In the genomic region with DNA sequence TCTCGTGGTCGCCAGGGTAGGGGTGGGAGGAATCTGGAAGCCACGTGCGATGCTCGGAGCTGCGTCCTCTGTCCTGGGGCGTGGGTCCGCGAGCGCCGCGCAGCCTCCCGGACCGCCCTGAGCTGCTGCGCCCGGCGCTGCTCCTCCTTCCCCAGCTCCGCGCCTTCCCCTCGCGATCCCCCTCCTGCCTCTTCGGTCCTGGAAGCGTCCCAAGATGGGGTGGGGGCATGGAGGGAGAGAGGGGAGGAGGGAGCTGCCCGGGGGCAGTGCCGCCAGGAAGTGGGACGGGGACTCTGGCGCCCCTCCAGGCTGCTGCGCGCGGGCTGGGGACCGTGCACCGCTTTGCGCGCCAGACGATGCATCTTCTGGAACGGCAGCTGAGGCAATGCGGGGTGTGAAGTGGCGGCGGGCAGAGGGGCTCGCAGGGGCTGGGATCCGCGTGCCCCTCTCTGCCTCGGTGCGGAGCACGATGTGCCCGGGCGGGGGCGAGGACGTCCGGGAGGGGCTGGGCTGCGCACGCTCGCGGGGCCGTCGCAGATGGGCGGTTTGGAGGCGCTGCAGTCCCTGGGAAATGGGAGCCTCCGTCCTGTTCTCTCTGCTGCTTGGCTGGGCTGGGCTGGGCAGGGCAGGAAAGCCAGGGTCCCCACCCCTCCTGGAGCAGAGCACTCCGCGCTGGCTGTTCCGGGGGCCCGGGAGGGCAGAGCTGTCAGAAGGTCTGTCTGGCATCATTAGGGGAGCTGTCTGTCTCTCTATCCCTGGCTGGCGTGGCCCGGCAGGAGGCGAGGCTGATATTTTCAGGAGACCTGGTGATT, we compare ENCODE assay signal across 1 cellular context.
TF ChIP-seq lines count a peak whose summit lies in the region.

No MANE protein-coding gene starts in this region.

TF ChIP-seq in HepG2, 621 proteins besides CTCF, POLR2A, EP300 and RAD21 (continued from another document and continues in another):
- TF ChIP-seq, protein P1, sequence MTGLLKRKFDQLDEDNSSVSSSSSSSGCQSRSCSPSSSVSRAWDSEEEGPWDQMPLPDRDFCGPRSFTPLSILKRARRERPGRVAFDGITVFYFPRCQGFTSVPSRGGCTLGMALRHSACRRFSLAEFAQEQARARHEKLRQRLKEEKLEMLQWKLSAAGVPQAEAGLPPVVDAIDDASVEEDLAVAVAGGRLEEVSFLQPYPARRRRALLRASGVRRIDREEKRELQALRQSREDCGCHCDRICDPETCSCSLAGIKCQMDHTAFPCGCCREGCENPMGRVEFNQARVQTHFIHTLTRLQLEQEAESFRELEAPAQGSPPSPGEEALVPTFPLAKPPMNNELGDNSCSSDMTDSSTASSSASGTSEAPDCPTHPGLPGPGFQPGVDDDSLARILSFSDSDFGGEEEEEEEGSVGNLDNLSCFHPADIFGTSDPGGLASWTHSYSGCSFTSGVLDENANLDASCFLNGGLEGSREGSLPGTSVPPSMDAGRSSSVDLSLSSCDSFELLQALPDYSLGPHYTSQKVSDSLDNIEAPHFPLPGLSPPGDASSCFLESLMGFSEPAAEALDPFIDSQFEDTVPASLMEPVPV (CRISPR knock-in tag; IDR thresholded peaks at IDR 0.05) = no peak
- TF ChIP-seq YEATS2 (CRISPR knock-in tag; IDR thresholded peaks at IDR 0.05; ENCODE audit: borderline replicate concordance) (no peak), FLYWCH1 (CRISPR knock-in tag; IDR thresholded peaks at IDR 0.05) (no peak), ZBTB3 (CRISPR knock-in tag; IDR thresholded peaks at IDR 0.05; ENCODE audit: borderline replicate concordance, low read depth) (no peak), FOXM1 (CRISPR knock-in tag; IDR thresholded peaks at IDR 0.05) (no peak), ZNF609 (CRISPR knock-in tag; IDR thresholded peaks at IDR 0.05; ENCODE audit: borderline replicate concordance) (no peak), ZNF615 (CRISPR knock-in tag; IDR thresholded peaks at IDR 0.05; ENCODE audit: borderline replicate concordance) (no peak), KAT2B (IDR thresholded peaks at IDR 0.05; ENCODE audit: borderline replicate concordance, low read depth, low read length) (no peak), YEATS4 (CRISPR knock-in tag; IDR thresholded peaks at IDR 0.05; ENCODE audit: borderline replicate concordance) (no peak), TSC22D2 (CRISPR knock-in tag; IDR thresholded peaks at IDR 0.05; ENCODE audit: borderline replicate concordance) (no peak), ZNF431 (CRISPR knock-in tag; IDR thresholded peaks at IDR 0.05; ENCODE audit: borderline replicate concordance, low read depth) (no peak), IRF2 (CRISPR knock-in tag; IDR thresholded peaks at IDR 0.05) (no peak), HCFC1 (IDR thresholded peaks at IDR 0.05; ENCODE audit: low read depth, low read length) (no peak), ELF1 (CRISPR knock-in tag; IDR thresholded peaks at IDR 0.05) (peak; percentile 41; the same call in 1 of the 2 replicates), U2AF2 (IDR thresholded peaks at IDR 0.05; ENCODE audit: low read depth, low read length) (no peak), CENPX (CRISPR knock-in tag; IDR thresholded peaks at IDR 0.05) (no peak), ZNF737 (CRISPR knock-in tag; IDR thresholded peaks at IDR 0.05; ENCODE audit: borderline replicate concordance) (no peak), MZF1 (CRISPR knock-in tag; IDR thresholded peaks at IDR 0.05; ENCODE audit: borderline replicate concordance) (0 out of 2 replicates have a peak, but pooled peaks have one; percentile 38), NFE2L1 (CRISPR knock-in tag; IDR thresholded peaks at IDR 0.05; ENCODE audit: borderline replicate concordance) (no peak)
- TF ChIP-seq, protein P2, sequence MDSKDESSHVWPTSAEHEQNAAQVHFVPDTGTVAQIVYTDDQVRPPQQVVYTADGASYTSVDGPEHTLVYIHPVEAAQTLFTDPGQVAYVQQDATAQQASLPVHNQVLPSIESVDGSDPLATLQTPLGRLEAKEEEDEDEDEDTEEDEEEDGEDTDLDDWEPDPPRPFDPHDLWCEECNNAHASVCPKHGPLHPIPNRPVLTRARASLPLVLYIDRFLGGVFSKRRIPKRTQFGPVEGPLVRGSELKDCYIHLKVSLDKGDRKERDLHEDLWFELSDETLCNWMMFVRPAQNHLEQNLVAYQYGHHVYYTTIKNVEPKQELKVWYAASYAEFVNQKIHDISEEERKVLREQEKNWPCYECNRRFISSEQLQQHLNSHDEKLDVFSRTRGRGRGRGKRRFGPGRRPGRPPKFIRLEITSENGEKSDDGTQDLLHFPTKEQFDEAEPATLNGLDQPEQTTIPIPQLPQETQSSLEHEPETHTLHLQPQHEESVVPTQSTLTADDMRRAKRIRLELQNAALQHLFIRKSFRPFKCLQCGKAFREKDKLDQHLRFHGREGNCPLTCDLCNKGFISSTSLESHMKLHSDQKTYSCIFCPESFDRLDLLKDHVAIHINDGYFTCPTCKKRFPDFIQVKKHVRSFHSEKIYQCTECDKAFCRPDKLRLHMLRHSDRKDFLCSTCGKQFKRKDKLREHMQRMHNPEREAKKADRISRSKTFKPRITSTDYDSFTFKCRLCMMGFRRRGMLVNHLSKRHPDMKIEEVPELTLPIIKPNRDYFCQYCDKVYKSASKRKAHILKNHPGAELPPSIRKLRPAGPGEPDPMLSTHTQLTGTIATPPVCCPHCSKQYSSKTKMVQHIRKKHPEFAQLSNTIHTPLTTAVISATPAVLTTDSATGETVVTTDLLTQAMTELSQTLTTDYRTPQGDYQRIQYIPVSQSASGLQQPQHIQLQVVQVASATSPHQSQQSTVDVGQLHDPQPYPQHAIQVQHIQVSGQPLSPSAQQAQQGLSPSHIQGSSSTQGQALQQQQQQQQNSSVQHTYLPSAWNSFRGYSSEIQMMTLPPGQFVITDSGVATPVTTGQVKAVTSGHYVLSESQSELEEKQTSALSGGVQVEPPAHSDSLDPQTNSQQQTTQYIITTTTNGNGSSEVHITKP (CRISPR knock-in tag; IDR thresholded peaks at IDR 0.05; ENCODE audit: low read depth) = no peak
- TF ChIP-seq, protein P3, sequence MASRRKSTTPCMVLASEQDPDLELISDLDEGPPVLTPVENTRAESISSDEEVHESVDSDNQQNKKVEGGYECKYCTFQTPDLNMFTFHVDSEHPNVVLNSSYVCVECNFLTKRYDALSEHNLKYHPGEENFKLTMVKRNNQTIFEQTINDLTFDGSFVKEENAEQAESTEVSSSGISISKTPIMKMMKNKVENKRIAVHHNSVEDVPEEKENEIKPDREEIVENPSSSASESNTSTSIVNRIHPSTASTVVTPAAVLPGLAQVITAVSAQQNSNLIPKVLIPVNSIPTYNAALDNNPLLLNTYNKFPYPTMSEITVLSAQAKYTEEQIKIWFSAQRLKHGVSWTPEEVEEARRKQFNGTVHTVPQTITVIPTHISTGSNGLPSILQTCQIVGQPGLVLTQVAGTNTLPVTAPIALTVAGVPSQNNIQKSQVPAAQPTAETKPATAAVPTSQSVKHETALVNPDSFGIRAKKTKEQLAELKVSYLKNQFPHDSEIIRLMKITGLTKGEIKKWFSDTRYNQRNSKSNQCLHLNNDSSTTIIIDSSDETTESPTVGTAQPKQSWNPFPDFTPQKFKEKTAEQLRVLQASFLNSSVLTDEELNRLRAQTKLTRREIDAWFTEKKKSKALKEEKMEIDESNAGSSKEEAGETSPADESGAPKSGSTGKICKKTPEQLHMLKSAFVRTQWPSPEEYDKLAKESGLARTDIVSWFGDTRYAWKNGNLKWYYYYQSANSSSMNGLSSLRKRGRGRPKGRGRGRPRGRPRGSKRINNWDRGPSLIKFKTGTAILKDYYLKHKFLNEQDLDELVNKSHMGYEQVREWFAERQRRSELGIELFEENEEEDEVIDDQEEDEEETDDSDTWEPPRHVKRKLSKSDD (CRISPR knock-in tag; IDR thresholded peaks at IDR 0.05; ENCODE audit: low read depth) = no peak
- TF ChIP-seq, protein P4, sequence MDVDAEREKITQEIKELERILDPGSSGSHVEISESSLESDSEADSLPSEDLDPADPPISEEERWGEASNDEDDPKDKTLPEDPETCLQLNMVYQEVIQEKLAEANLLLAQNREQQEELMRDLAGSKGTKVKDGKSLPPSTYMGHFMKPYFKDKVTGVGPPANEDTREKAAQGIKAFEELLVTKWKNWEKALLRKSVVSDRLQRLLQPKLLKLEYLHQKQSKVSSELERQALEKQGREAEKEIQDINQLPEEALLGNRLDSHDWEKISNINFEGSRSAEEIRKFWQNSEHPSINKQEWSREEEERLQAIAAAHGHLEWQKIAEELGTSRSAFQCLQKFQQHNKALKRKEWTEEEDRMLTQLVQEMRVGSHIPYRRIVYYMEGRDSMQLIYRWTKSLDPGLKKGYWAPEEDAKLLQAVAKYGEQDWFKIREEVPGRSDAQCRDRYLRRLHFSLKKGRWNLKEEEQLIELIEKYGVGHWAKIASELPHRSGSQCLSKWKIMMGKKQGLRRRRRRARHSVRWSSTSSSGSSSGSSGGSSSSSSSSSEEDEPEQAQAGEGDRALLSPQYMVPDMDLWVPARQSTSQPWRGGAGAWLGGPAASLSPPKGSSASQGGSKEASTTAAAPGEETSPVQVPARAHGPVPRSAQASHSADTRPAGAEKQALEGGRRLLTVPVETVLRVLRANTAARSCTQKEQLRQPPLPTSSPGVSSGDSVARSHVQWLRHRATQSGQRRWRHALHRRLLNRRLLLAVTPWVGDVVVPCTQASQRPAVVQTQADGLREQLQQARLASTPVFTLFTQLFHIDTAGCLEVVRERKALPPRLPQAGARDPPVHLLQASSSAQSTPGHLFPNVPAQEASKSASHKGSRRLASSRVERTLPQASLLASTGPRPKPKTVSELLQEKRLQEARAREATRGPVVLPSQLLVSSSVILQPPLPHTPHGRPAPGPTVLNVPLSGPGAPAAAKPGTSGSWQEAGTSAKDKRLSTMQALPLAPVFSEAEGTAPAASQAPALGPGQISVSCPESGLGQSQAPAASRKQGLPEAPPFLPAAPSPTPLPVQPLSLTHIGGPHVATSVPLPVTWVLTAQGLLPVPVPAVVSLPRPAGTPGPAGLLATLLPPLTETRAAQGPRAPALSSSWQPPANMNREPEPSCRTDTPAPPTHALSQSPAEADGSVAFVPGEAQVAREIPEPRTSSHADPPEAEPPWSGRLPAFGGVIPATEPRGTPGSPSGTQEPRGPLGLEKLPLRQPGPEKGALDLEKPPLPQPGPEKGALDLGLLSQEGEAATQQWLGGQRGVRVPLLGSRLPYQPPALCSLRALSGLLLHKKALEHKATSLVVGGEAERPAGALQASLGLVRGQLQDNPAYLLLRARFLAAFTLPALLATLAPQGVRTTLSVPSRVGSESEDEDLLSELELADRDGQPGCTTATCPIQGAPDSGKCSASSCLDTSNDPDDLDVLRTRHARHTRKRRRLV (CRISPR knock-in tag; IDR thresholded peaks at IDR 0.05) = no peak
- TF ChIP-seq, protein P5, sequence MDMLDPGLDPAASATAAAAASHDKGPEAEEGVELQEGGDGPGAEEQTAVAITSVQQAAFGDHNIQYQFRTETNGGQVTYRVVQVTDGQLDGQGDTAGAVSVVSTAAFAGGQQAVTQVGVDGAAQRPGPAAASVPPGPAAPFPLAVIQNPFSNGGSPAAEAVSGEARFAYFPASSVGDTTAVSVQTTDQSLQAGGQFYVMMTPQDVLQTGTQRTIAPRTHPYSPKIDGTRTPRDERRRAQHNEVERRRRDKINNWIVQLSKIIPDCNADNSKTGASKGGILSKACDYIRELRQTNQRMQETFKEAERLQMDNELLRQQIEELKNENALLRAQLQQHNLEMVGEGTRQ (IDR thresholded peaks at IDR 0.05; ENCODE audit: low read depth, low read length) = no peak
- TF ChIP-seq, protein P5 (CRISPR knock-in tag; IDR thresholded peaks at IDR 0.05; ENCODE audit: borderline replicate concordance) = no peak
